Comparison of ENCODE assay signal across 21 cellular contexts in genomic region chr1:28380394-28380793, GRCh38.
"Had no signal": no experiment of that assay in that cellular context is flagged by ENCODE, and none has a peak within 500 bp of the region (broad histone marks: within the 10 kb centered on the region; RNA-seq: fewer than 3 reads in every experiment).

No MANE protein-coding gene starts in this region.

- H3K27me3 Mint-ChIP-seq: dendritic cell treated with granulocyte-macrophage colony-stimulating factor and Interleukin-4, amounts not matched to agents 40 ng/mL and 50 ng/mL, for 4 days; effector memory CD8-positive, alpha-beta T cell; naive thymus-derived CD8-positive, alpha-beta T cell had no signal

- H3K27ac ChIP-seq: epithelial cell of prostate, esophagus muscularis mucosa, gastrocnemius medialis, left ventricle myocardium inferior, neural progenitor cell, ovary, right atrium auricular region, stomach, thoracic aorta, transverse colon had no signal

- H3K4me3 ChIP-seq: esophagus muscularis mucosa, gastrocnemius medialis, left ventricle myocardium inferior, lung, neural progenitor cell, ovary, right atrium auricular region, stomach, thoracic aorta, transverse colon had no signal

- H3K9me3 ChIP-seq: esophagus muscularis mucosa, gastrocnemius medialis, left ventricle myocardium inferior, ovary, right atrium auricular region, stomach, thoracic aorta, transverse colon had no signal

- H3K27me3 ChIP-seq: esophagus muscularis mucosa, gastrocnemius medialis, neural progenitor cell, ovary, right atrium auricular region, stomach, transverse colon had no signal

- ATAC-seq: effector memory CD8-positive, alpha-beta T cell; gastrocnemius medialis; naive thymus-derived CD8-positive, alpha-beta T cell had no signal

- H3K9me3 Mint-ChIP-seq: effector memory CD8-positive, alpha-beta T cell; naive thymus-derived CD8-positive, alpha-beta T cell had no signal

- DNase-seq: effector memory CD8-positive, alpha-beta T cell; gastrocnemius medialis; islet precursor cell; left ventricle myocardium inferior; mesendoderm; naive thymus-derived CD8-positive, alpha-beta T cell; nucleus accumbens; ovary; small intestine; stimulated activated CD4-positive, alpha-beta T cell treated with anti-CD3 and anti-CD28 coated beads, Interleukin-12 subunit alpha, Interleukin-12 subunit beta, amount 100 ng/mL, for 4 hours; stimulated activated naive CD4-positive, alpha-beta T cell; stomach; substantia nigra; transverse colon had no signal

- H3K27ac Mint-ChIP-seq: dendritic cell treated with granulocyte-macrophage colony-stimulating factor and Interleukin-4, amounts not matched to agents 40 ng/mL and 50 ng/mL, for 4 days; neural progenitor cell had no signal

- H3K36me3 ChIP-seq: esophagus muscularis mucosa, gastrocnemius medialis, left ventricle myocardium inferior, ovary, right atrium auricular region, stomach, thoracic aorta, transverse colon had no signal

- H3K4me1 ChIP-seq: left ventricle myocardium inferior, neural progenitor cell, right atrium auricular region had no signal

- H3K4me3 Mint-ChIP-seq: dendritic cell treated with granulocyte-macrophage colony-stimulating factor and Interleukin-4, amounts not matched to agents 40 ng/mL and 50 ng/mL, for 4 days; effector memory CD8-positive, alpha-beta T cell; naive thymus-derived CD8-positive, alpha-beta T cell; neural progenitor cell had no signal
